Comparison of ENCODE assay signal across 28 cellular contexts in the genomic region with DNA sequence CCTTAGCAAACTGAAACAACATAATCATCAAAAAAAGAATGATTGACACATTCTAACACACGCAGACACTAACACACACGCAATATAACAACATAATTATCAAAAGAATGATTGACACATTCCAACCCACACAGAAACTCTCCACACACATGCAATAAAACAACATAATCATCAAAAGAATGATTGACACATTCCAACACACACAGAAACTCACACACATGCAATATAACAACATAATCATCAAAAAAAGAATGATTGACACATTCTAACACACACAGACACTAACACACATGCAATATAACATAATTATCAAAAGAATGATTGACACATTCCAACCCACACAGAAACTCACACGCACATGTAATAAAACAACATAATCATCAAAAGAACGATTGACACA.
"Had no signal": no experiment of that assay in that cellular context is flagged by ENCODE, and none has a peak within 500 bp of the region (broad histone marks: within the 10 kb centered on the region; RNA-seq: fewer than 3 reads in every experiment).

No MANE protein-coding gene starts in this region.

- H2AFZ ChIP-seq: neural progenitor cell had no signal

- DNase-seq: hippocampal formation; kidney glomerular epithelial cell; left colon; left lung; lower lobe of right lung; mammary epithelial cell; mesenchymal stem cell; naive thymus-derived CD8-positive, alpha-beta T cell; occipital lobe; ovary; stimulated activated CD4-positive, alpha-beta T cell treated with anti-CD3 and anti-CD28 coated beads, Interleukin-12 subunit alpha, Interleukin-12 subunit beta, amount 100 ng/mL, for 4 hours; stimulated activated CD4-positive, alpha-beta T cell treated with anti-CD3 and anti-CD28 coated beads, Interleukin-15, amount 100 ng/mL, for 24 hours; stimulated activated CD4-positive, alpha-beta T cell treated with anti-CD3 and anti-CD28 coated beads, Interleukin-2, amount 100 ng/mL, for 24 hours; stimulated activated CD4-positive, alpha-beta T cell treated with anti-CD3 and anti-CD28 coated beads, Interleukin-4, amount 100 ng/mL, for 1 hour; stimulated activated naive B cell treated with anti-CD40 and anti-IgM and Interleukin-4, amounts not matched to agents 10 μg/mL and 1 μg/mL and 100 μg/mL, for 72 hours; stimulated activated naive CD8-positive, alpha-beta T cell treated with anti-CD3 and anti-CD28 coated beads, Interleukin-15, Interleukin-2, amounts not matched to agents 100 U/mL and 50 U/mL, for 24 hours; stomach; testis; thyroid gland; trophoblast cell; upper lobe of right lung had no signal

- ATAC-seq: left colon; left lung; lower lobe of right lung; naive thymus-derived CD8-positive, alpha-beta T cell; sciatic nerve; stimulated activated naive B cell treated with anti-CD40 and anti-IgM and Interleukin-4, amounts not matched to agents 10 μg/mL and 1 μg/mL and 100 μg/mL, for 72 hours; stimulated activated naive CD8-positive, alpha-beta T cell treated with anti-CD3 and anti-CD28 coated beads, Interleukin-15, Interleukin-2, amounts not matched to agents 100 U/mL and 50 U/mL, for 24 hours; upper lobe of right lung had no signal

- H3K4me2 ChIP-seq: neural progenitor cell had no signal

- H3K36me3 ChIP-seq: left lung, lower lobe of right lung, neural progenitor cell, neutrophil, ovary, right atrium auricular region, stomach, thyroid gland, upper lobe of right lung had no signal

- H3K9me3 ChIP-seq: left lung, lower lobe of right lung, neutrophil, ovary, right atrium auricular region, stomach, testis, thyroid gland, upper lobe of right lung had no signal

- FAIRE-seq: keratinocyte, urothelium cell line had no signal

- H3K4me1 ChIP-seq: left lung, lower lobe of right lung, neural progenitor cell, right atrium auricular region, stomach, testis, thyroid gland, upper lobe of right lung had no signal

- H3K27ac ChIP-seq: left lung, lower lobe of right lung, neural progenitor cell, neutrophil, ovary, right atrium auricular region, skin epidermis, stomach, testis, thyroid gland, upper lobe of right lung had no signal

- H3K9ac ChIP-seq: neural progenitor cell had no signal

- H3K27me3 ChIP-seq: left lung, neural progenitor cell, neutrophil, ovary, right atrium auricular region, stomach, testis, thyroid gland, upper lobe of right lung had no signal

- H3K4me3 ChIP-seq: left lung, lower lobe of right lung, neural progenitor cell, ovary, right atrium auricular region, skin epidermis, stomach, testis, thyroid gland, upper lobe of right lung had no signal
